14 cellular contexts compared by ENCODE assay signal in the genomic region with DNA sequence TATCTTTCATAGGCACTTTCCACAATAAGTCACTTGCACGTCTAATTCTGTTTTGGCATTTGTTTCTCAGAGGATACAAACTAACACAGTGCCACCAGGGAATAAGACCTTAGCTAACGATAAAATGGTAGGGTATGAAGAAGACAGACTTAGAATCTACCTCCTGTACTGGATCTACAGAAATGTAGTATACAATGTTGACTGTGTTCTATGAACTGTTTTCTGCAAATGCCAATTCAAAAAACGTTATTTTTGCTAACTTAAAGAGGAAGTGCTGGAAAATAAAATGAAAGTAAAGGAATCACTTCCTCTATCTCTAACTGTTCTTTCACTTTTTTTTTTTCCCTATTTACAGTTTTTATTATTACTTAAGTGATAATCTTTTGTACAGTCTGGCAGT. TPM values are rescaled to one million over a fixed set of nuclear protein-coding genes. Genes with fewer than 3 reads are reported as not detected.
DNase-seq lines count a peak whose midpoint lies in the region; ATAC-seq, FAIRE-seq and TF ChIP-seq lines count a peak whose summit lies in the region.
"Had no signal": no experiment of that assay in that cellular context is flagged by ENCODE, and none has a peak within 500 bp of the region (broad histone marks: within the 10 kb centered on the region; RNA-seq: fewer than 3 reads in every experiment).

No MANE protein-coding gene starts in this region.

- no peak for DNase-seq in GM18507 (ENCODE audit: extremely low spot score, insufficient read length, low read depth)
- no peak for DNase-seq in T-helper 17 cell
- no peak for DNase-seq in posterior vena cava (ENCODE audit: low spot score)
- DNase-seq in DMS153 treated with DMSO at 0.1 percent for 48 hours (lab: John Stamatoyannopoulos, UW; ENCODE audit: unreplicated experiment): no peak
- DNase-seq: activated effector memory CD4-positive, alpha-beta T cell treated with anti-CD3 and anti-CD28 coated beads, Interleukin-2, amount 50 U/mL, for 16 hours; DMS153; foreskin keratinocyte; NCI-H1105; NCI-H774; posterior cingulate gyrus had no signal

- no peaks in the 10 kb centered on the region for H3K36me3 ChIP-seq in neutrophil

- H3K4me1 Mint-ChIP-seq in T-helper 17 cell: peaks cover 14% of the 10 kb centered on the region

- H3K4me3 ChIP-seq in neutrophil (ENCODE audit: low read depth in 1 of 2, low read length in 1 of 2): peak overlapping the region; percentile 51 to 58

- no peak overlapping the region for H3K4me3 Mint-ChIP-seq in T-helper 17 cell

- H3K36me3 Mint-ChIP-seq in T-helper 17 cell (ENCODE audit: low read depth): no peaks in the 10 kb centered on the region

- H3K27ac Mint-ChIP-seq in T-helper 17 cell: peak overlapping the region; percentile 5

- H3K27me3 Mint-ChIP-seq in T-helper 17 cell: no peaks in the 10 kb centered on the region

- TF ChIP-seq CTCF in neutrophil (IDR thresholded peaks at IDR 0.05): no peak

- H3K9me3 ChIP-seq in T-helper 17 cell (ENCODE audit: control insufficient read depth, low read length, poor library complexity, severe bottlenecking) (no peaks in the 10 kb centered on the region), neutrophil (no peaks in the 10 kb centered on the region)

- intact Hi-C loops in posterior vena cava (cut with DNase I): no loop called here

- peak; percentile 47 for FAIRE-seq in GM18507 (lab: Jason Lieb, UNC)
- FAIRE-seq: H54 had no signal

- peaks cover 28 to 31% of the 10 kb centered on the region in 2 experiments for H3K4me1 ChIP-seq in neutrophil (ENCODE audit: control insufficient read depth in 1 of 2, insufficient read depth in 1 of 2, low read depth in 1 of 2, low read length in 1 of 2)
- H3K4me1 ChIP-seq: foreskin keratinocyte had no signal

- ATAC-seq in HG03565 (IDR thresholded peaks at IDR 0.05; ENCODE audit: unreplicated experiment) (peak; percentile 50), T-helper 17 cell (no peak), GM19035 (IDR thresholded peaks at IDR 0.05; ENCODE audit: unreplicated experiment) (no peak)
- ATAC-seq: foreskin keratinocyte had no signal

- H3K27me3 ChIP-seq in neutrophil: no peaks in the 10 kb centered on the region

- peak overlapping the region; percentile 96 for H3K27ac ChIP-seq in neutrophil
- H3K27ac ChIP-seq: foreskin keratinocyte had no signal

RNA-seq across cellular contexts. Expression of gene PDE3B, which starts 17.8 kb away (rescaled TPM):
- 10 to 100 TPM; 68.9 to 90.4 TPM for total RNA-seq in T-helper 17 cell
- total RNA-seq in posterior vena cava: 1 to 10 TPM; 2.1 to 2.8 TPM

Comparison
In these comparisons a context has a peak if more than half of its experiments do, and no peak if none do; other contexts are left out.
1. RNA of gene PDE3B, which starts 17.8 kb away (total RNA-seq): 68.9 to 90.4 TPM in T-helper 17 cell; 2.1 to 2.8 TPM in posterior vena cava; every median in the first group is over 10 times any median in the second.